18 cellular contexts compared by ENCODE assay signal in genomic region chr1:91818713-91818975, GRCh38.
DNase-seq lines count a peak whose midpoint lies in the region; ATAC-seq and TF ChIP-seq lines count a peak whose summit lies in the region.
"Had no signal": no experiment of that assay in that cellular context is flagged by ENCODE, and none has a peak within 500 bp of the region (broad histone marks: within the 10 kb centered on the region; RNA-seq: fewer than 3 reads in every experiment).

No MANE protein-coding gene starts in this region.

- H4K20me1 ChIP-seq in mammary epithelial cell (ENCODE audit: insufficient read depth, low read length) = no peaks in the 10 kb centered on the region

- dilution Hi-C loops in mammary epithelial cell (cut with HindIII; ENCODE audit: low sequenced_read_pairs) = no loop called here

- peaks cover 17% of the 10 kb centered on the region for H3K27me3 ChIP-seq in mammary epithelial cell (ENCODE audit: insufficient read depth, low read length)
- H3K27me3 ChIP-seq in esophagus muscularis mucosa = no peaks in the 10 kb centered on the region
- H3K27me3 ChIP-seq in uterus = no peaks in the 10 kb centered on the region
- H3K27me3 ChIP-seq: left lung had no signal

- H3K79me2 ChIP-seq in mammary epithelial cell (ENCODE audit: insufficient read depth, low read length) = no peaks in the 10 kb centered on the region

- no peak for TF ChIP-seq EP300 in esophagus muscularis mucosa (IDR thresholded peaks at IDR 0.05)

- no peaks in the 10 kb centered on the region for H3K36me3 Mint-ChIP-seq in MCF 10A (ENCODE audit: insufficient read depth, unreplicated experiment)
- H3K36me3 Mint-ChIP-seq in nephron progenitor cell (ENCODE audit: low read depth) = no peaks in the 10 kb centered on the region

- DNase-seq in MCF 10A (ENCODE audit: unreplicated experiment) (no peak), mammary epithelial cell (no peak), esophagus muscularis mucosa (ENCODE audit: extremely low spot score) (no peak), nephron progenitor cell (no peak), uterus (no peak), NCI-H2107 (lab: John Stamatoyannopoulos, UW) (no peak), NCI-H1105 treated with DMSO at 0.1 percent for 48 hours (lab: John Stamatoyannopoulos, UW) (no peak)
- DNase-seq: activated effector memory CD4-positive, alpha-beta T cell treated with Interleukin-2 at 50 U/mL for 16 hours; amygdala; CD4-positive, alpha-beta T cell; cerebellar nuclear complex; DMS79 treated with DMSO at 0.1 percent for 48 hours; left lung; NCI-H446 treated with DMSO at 0.1 percent for 48 hours; Right ventricle myocardium superior; stimulated activated naive CD4-positive, alpha-beta T cell treated with Interleukin-2 at 50 U/mL for 16 hours had no signal

- peak overlapping the region; percentile 85 for H3K27ac Mint-ChIP-seq in MCF 10A (ENCODE audit: low read depth, unreplicated experiment)
- H3K27ac Mint-ChIP-seq in nephron progenitor cell = peak overlapping the region; percentile 83
- H3K27ac Mint-ChIP-seq: CD4-positive, alpha-beta T cell had no signal

- no peaks in the 10 kb centered on the region for H3K9me3 ChIP-seq in mammary epithelial cell (replicated peaks; ENCODE audit: insufficient read depth, low read length)
- no peaks in the 10 kb centered on the region for H3K9me3 ChIP-seq in esophagus muscularis mucosa
- no peaks in the 10 kb centered on the region for H3K9me3 ChIP-seq in uterus
- H3K9me3 ChIP-seq: left lung had no signal

- H3K27me3 Mint-ChIP-seq in MCF 10A (ENCODE audit: insufficient read depth, unreplicated experiment) (no peaks in the 10 kb centered on the region), nephron progenitor cell (ENCODE audit: low read depth, poor library complexity) (no peaks in the 10 kb centered on the region)
- H3K27me3 Mint-ChIP-seq: CD4-positive, alpha-beta T cell had no signal

- in situ Hi-C loops in mammary epithelial cell (cut with MboI; ENCODE audit: low sequenced_read_pairs in 2 of 2) = no loop called here

- H3K4me1 ChIP-seq in mammary epithelial cell (ENCODE audit: insufficient read depth, low read length) (no peaks in the 10 kb centered on the region), esophagus muscularis mucosa (peaks cover 44 to 97% (median 77%) of the 10 kb centered on the region in 4 donors), uterus (peaks cover 10 to 25% of the 10 kb centered on the region in 2 donors)

- intact Hi-C loops in MCF 10A (cut with micrococcal nuclease) = no loop called here
- intact Hi-C loops in mammary epithelial cell (cut with micrococcal nuclease) = no loop called here
- intact Hi-C loops in esophagus muscularis mucosa (cut with DNase I) = no loop called here
- intact Hi-C loops in uterus (cut with DNase I; ENCODE audit: low total_unique reads) = no loop called here

- no peak for TF ChIP-seq POLR2A in esophagus muscularis mucosa (IDR thresholded peaks at IDR 0.05; ENCODE audit: low read depth)
- TF ChIP-seq POLR2A in uterus (IDR thresholded peaks at IDR 0.05) = no peak

- no peak overlapping the region for H3K9ac ChIP-seq in mammary epithelial cell (ENCODE audit: insufficient read depth, low read length)

- H3K4me2 ChIP-seq in mammary epithelial cell (ENCODE audit: insufficient read depth, low read depth, low read length) = no peak overlapping the region

- H3K27ac ChIP-seq in mammary epithelial cell (ENCODE audit: insufficient read depth, low read depth, low read length) (no peak overlapping the region), esophagus muscularis mucosa (replicated peaks in 1 of 4) (peak overlapping the region; percentile 44 to 73 (median 61)), uterus (peak overlapping the region; percentile 68 to 79)

- H3K9me3 Mint-ChIP-seq in MCF 10A (ENCODE audit: unreplicated experiment) (no peaks in the 10 kb centered on the region), nephron progenitor cell (no peaks in the 10 kb centered on the region)
- H3K9me3 Mint-ChIP-seq: CD4-positive, alpha-beta T cell had no signal

- no peaks in the 10 kb centered on the region for H3K36me3 ChIP-seq in mammary epithelial cell (ENCODE audit: insufficient read depth, low read length)
- no peaks in the 10 kb centered on the region for H3K36me3 ChIP-seq in esophagus muscularis mucosa
- no peaks in the 10 kb centered on the region for H3K36me3 ChIP-seq in uterus
- H3K36me3 ChIP-seq: left lung had no signal

- H3K4me1 Mint-ChIP-seq in MCF 10A (ENCODE audit: insufficient read depth, unreplicated experiment) (peaks cover 31% of the 10 kb centered on the region), nephron progenitor cell (peaks cover 44% of the 10 kb centered on the region)

- H3K4me3 ChIP-seq in mammary epithelial cell (replicated peaks in 1 of 3; ENCODE audit: insufficient read depth in 1 of 3, low read depth in 2 of 3, low read length in 3 of 3) (no peak overlapping the region), esophagus muscularis mucosa (no peak overlapping the region), uterus (no peak overlapping the region)
- H3K4me3 ChIP-seq: left lung had no signal

- BruUV-seq in MCF 10A (replicated peaks; lab: Mats Ljungman, UMichigan) = no TSS peak
- no TSS peak for BruUV-seq in mammary epithelial cell (replicated peaks; lab: Mats Ljungman, UMichigan)

- TF ChIP-seq CTCF in MCF 10A (IDR thresholded peaks at IDR 0.05; ENCODE audit: unreplicated experiment) (no peak), mammary epithelial cell (conservative IDR thresholded peaks at IDR 0.05 in 1 of 2, IDR thresholded peaks at IDR 0.05 in 1 of 2; ENCODE audit: extremely low read depth in 1 of 2, insufficient read depth in 1 of 2, low read depth in 1 of 2, low read length in 2 of 2) (no peak), esophagus muscularis mucosa (IDR thresholded peaks at IDR 0.05) (no peak), nephron progenitor cell (IDR thresholded peaks at IDR 0.05) (no peak), uterus (IDR thresholded peaks at IDR 0.05) (no peak)

- ATAC-seq in HG03460 (IDR thresholded peaks at IDR 0.05; ENCODE audit: unreplicated experiment) = no peak
- ATAC-seq: HCT116 had no signal

- WGBS in mammary epithelial cell (ENCODE audit: low coverage, missing lambda C conversion rate) = 50% methylated on average over 1 of the region's 1 CpG
- WGBS in esophagus muscularis mucosa = 0% methylated on average over 1 of the region's 1 CpG

- CTCF ChIA-PET in MCF 10A (lab: Yijun Ruan, JAX) = interaction anchor here (0.6 to 1.4 kb wide), 6 partner anchors 12 to 281 kb away, joined by 3 to 10 read pairs (median 4); no protein-coding TSS in a partner anchor
- CTCF ChIA-PET in mammary epithelial cell (lab: Charles Lee; ENCODE audit: low non-redundant PET) = no interaction called here

- no peak overlapping the region for H2AFZ ChIP-seq in mammary epithelial cell (ENCODE audit: low read depth, low read length)

- POLR2A ChIA-PET in MCF 10A (lab: Yijun Ruan, JAX) = interaction anchor here (0.9 to 5.3 kb wide), 7 partner anchors 15 to 292 kb away, joined by 3 to 68 read pairs (median 5); no protein-coding TSS in a partner anchor

- no peak overlapping the region for H3K4me3 Mint-ChIP-seq in MCF 10A (ENCODE audit: unreplicated experiment)
- H3K4me3 Mint-ChIP-seq in nephron progenitor cell = peak overlapping the region; percentile 18
- H3K4me3 Mint-ChIP-seq: CD4-positive, alpha-beta T cell had no signal
